Comparison of ENCODE assay signal across 28 cellular contexts in the genomic region with DNA sequence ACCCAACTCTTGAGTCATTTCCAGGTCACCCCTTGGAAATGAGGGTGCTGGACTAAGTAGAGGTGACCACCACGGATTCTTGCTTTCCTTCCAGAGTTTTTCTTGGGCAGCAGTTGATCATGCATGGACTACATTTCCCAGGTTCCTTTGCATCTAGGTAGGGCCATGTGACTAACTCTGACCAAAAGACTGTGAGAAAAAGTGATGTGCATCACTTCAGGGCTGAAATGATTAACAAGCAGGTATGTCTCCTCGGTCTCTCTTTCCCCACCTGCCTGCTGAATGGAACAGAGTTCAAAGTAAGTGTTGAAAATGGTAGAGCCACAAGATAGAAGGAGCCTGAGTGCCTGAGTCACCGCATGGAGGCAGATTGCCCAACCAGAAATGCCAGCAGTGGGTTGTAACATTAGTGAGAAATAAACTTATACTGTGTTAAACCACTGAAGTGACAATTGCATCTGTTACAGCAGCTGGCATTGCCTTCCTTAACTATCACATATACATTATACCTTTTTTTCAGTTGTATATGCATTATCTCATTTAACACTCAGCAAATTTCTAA.
DNase-seq lines count a peak whose midpoint lies in the region; ATAC-seq, FAIRE-seq and TF ChIP-seq lines count a peak whose summit lies in the region.
"Had no signal": no experiment of that assay in that cellular context is flagged by ENCODE, and none has a peak within 500 bp of the region (broad histone marks: within the 10 kb centered on the region; RNA-seq: fewer than 3 reads in every experiment).

No MANE protein-coding gene starts in this region.

- H3K9ac ChIP-seq in H1 (replicated peaks in 1 of 4; ENCODE audit: extremely low read depth in 1 of 4, low read depth in 3 of 4, low read length in 3 of 4) = no peak overlapping the region
- H3K9ac ChIP-seq in neural progenitor cell = no peak overlapping the region
- H3K9ac ChIP-seq: parathyroid adenoma had no signal

- H2BK15ac ChIP-seq in H1 (ENCODE audit: low read length) = no peak overlapping the region

- FAIRE-seq in H1 (lab: Jason Lieb, UNC) = peak; percentile 68
- FAIRE-seq: GM18507, islet of Langerhans had no signal

- TF ChIP-seq RAD21 in H1 (IDR thresholded peaks at IDR 0.05 in 1 of 2, conservative IDR thresholded peaks at IDR 0.05 in 1 of 2; ENCODE audit: low read depth in 2 of 2, low read length in 2 of 2) = no peak

- H2AFZ ChIP-seq in H1 (ENCODE audit: low read length) (no peak overlapping the region), neural progenitor cell (replicated peaks) (no peak overlapping the region)
- H2AFZ ChIP-seq: parathyroid adenoma had no signal

- in situ Hi-C loops in G401 (cut with HindIII; ENCODE audit: low sequenced_read_pairs) = no loop called here

- H3F3A ChIP-seq in neural progenitor cell (ENCODE audit: low read depth) = peaks cover 3% of the 10 kb centered on the region

- CTCF ChIA-PET in H1 (lab: Charles Lee; ENCODE audit: partially characterized antibody) = interaction anchor here (1.2 kb wide), 1 partner anchor 10 kb away, joined by 4 read pairs; no protein-coding TSS in a partner anchor

- no peak for TF ChIP-seq CTCF in H1 (IDR thresholded peaks at IDR 0.05; ENCODE audit: control extremely low read depth in 1 of 3, insufficient read depth in 1 of 3, low read depth in 1 of 3, low read length in 3 of 3)
- TF ChIP-seq CTCF in neural progenitor cell (IDR thresholded peaks at IDR 0.05) = no peak

- no peaks in the 10 kb centered on the region for H3K27me3 ChIP-seq in H1 (replicated peaks in 1 of 4; ENCODE audit: control insufficient read depth in 3 of 4, extremely low read depth in 1 of 4, insufficient read depth in 3 of 4, low read length in 3 of 4)
- no peaks in the 10 kb centered on the region for H3K27me3 ChIP-seq in neural progenitor cell
- H3K27me3 ChIP-seq: ascending aorta, tibial nerve had no signal

- peaks cover 10% of the 10 kb centered on the region for H3K27me3 Mint-ChIP-seq in neural progenitor cell (ENCODE audit: insufficient read depth, low read depth)
- H3K27me3 Mint-ChIP-seq: activated B cell treated with CpG ODN at 0.5 μM for 24 hours; activated naive CD4-positive, alpha-beta T cell treated with anti-CD3 and anti-CD28 coated beads, Interleukin-2, amount 10 ng/mL, durations not matched to agents 7 days and 5 days had no signal

- peak overlapping the region; percentile 78 for H3K27ac Mint-ChIP-seq in neural progenitor cell
- H3K27ac Mint-ChIP-seq: activated B cell treated with CpG ODN at 0.5 μM for 24 hours; activated CD4-positive, alpha-beta memory T cell treated with anti-CD3 and anti-CD28 coated beads for 36 hours; activated naive CD4-positive, alpha-beta T cell treated with anti-CD3 and anti-CD28 coated beads, Interleukin-2, amount 10 ng/mL, durations not matched to agents 7 days and 5 days; B cell; memory B cell; naive thymus-derived CD8-positive, alpha-beta T cell had no signal

- no peak for TF ChIP-seq POLR2A in H1 (IDR thresholded peaks at IDR 0.05; ENCODE audit: control extremely low read depth in 1 of 2, low read depth in 2 of 2, low read length in 2 of 2)

- no peaks in the 10 kb centered on the region for H3K23me2 ChIP-seq in H1 (ENCODE audit: low read depth, low read length)

- H3K23ac ChIP-seq in H1 (ENCODE audit: insufficient read length) = no peak overlapping the region

- no peak overlapping the region for H2BK5ac ChIP-seq in H1 (ENCODE audit: low read depth, low read length)

- peaks cover 24% of the 10 kb centered on the region for H3K9me3 Mint-ChIP-seq in neural progenitor cell
- H3K9me3 Mint-ChIP-seq: activated naive CD4-positive, alpha-beta T cell treated with anti-CD3 and anti-CD28 coated beads, Interleukin-2, amount 10 ng/mL, durations not matched to agents 7 days and 5 days had no signal

- H2BK12ac ChIP-seq in H1 (ENCODE audit: low read depth, low read length) = no peak overlapping the region

- H3K27ac ChIP-seq in H1 (ENCODE audit: low read depth, low read length) (no peak overlapping the region), neural progenitor cell (no peak overlapping the region)
- H3K27ac ChIP-seq: parathyroid adenoma had no signal

- H3K36me3 Mint-ChIP-seq in neural progenitor cell = no peaks in the 10 kb centered on the region
- H3K36me3 Mint-ChIP-seq: activated CD4-positive, alpha-beta memory T cell treated with anti-CD3 and anti-CD28 coated beads for 36 hours; activated naive CD4-positive, alpha-beta T cell treated with anti-CD3 and anti-CD28 coated beads, Interleukin-2, amount 10 ng/mL, durations not matched to agents 7 days and 5 days; memory B cell had no signal

- no peak overlapping the region for H4K5ac ChIP-seq in H1 (ENCODE audit: insufficient read length, low read depth, low read length)

- H3K4me2 ChIP-seq in H1 (ENCODE audit: insufficient read depth in 1 of 2, low read depth in 2 of 2, low read length in 2 of 2) = no peak overlapping the region
- no peak overlapping the region for H3K4me2 ChIP-seq in neural progenitor cell

- H3K14ac ChIP-seq in H1 (ENCODE audit: insufficient read length) = no peak overlapping the region

- DNase-seq in ELR (ENCODE audit: low read depth) (peak; percentile 25), LHCN-M2 (ENCODE audit: low read depth) (peak; percentile 35), H1 (ENCODE audit: low read depth in 1 of 2, low spot score in 2 of 2) (no peak), neural progenitor cell (ENCODE audit: low spot score) (no peak), G401 (ENCODE audit: low spot score) (no peak), medulla oblongata (ENCODE audit: extremely low spot score) (no peak), Ammon's horn (ENCODE audit: low spot score) (no peak)
- DNase-seq: activated B cell treated with CpG ODN at 0.5 μM for 24 hours; activated CD4-positive, alpha-beta memory T cell treated with anti-CD3 and anti-CD28 coated beads for 36 hours; activated naive CD4-positive, alpha-beta T cell treated with anti-CD3 and anti-CD28 coated beads, Interleukin-2, amount 10 ng/mL, durations not matched to agents 7 days and 5 days; cerebellar nuclear complex; COR-L47; effector memory CD4-positive, alpha-beta T cell; EL; MM.1S; NCI-H2029; SHP77; stimulated activated naive CD4-positive, alpha-beta T cell; T-helper 2 cell had no signal

- H3K4me1 ChIP-seq in H1 (replicated peaks in 1 of 4; ENCODE audit: control insufficient read depth in 3 of 4, insufficient read depth in 4 of 4, low read length in 3 of 4) (no peaks in the 10 kb centered on the region; a peak in 1 of 7 replicates), neural progenitor cell (peaks cover 3% of the 10 kb centered on the region)
- H3K4me1 ChIP-seq: parathyroid adenoma had no signal

- H4K20me1 ChIP-seq in H1 (replicated peaks in 1 of 2; ENCODE audit: control insufficient read depth in 1 of 2, insufficient read depth in 2 of 2, low read length in 2 of 2) (peaks cover 0 to 1% of the 10 kb centered on the region in 2 experiments), neural progenitor cell (ENCODE audit: low read depth) (no peaks in the 10 kb centered on the region)

- WGBS in H1 (ENCODE audit: extremely low coverage in 1 of 2, insufficient coverage in 1 of 2, insufficient read length in 1 of 2, insufficient replicate concordance in 2 of 2, low coverage in 1 of 2, low lambda C conversion rate in 2 of 2, missing lambda C conversion rate in 1 of 2), 2 experiments = 89% methylated on average over 3 of the region's 3 CpGs; no CpG with 5 or more reads in 1 of the 2 experiments

- no peak overlapping the region for H2BK120ac ChIP-seq in H1 (replicated peaks; ENCODE audit: low read depth, low read length)

- H3K9me3 ChIP-seq in H1 (ENCODE audit: insufficient read depth in 2 of 2, low read depth in 1 of 2, low read length in 1 of 2) = no peaks in the 10 kb centered on the region
- no peaks in the 10 kb centered on the region for H3K9me3 ChIP-seq in neural progenitor cell (ENCODE audit: low read depth)
- H3K9me3 ChIP-seq: ascending aorta had no signal

- no peak overlapping the region for H3K4ac ChIP-seq in H1 (replicated peaks; ENCODE audit: insufficient read length, low read depth, low read length)

- no peak overlapping the region for H3K18ac ChIP-seq in H1 (ENCODE audit: extremely low read depth, low read length)

- H2AK5ac ChIP-seq in H1 (ENCODE audit: low read depth, low read length) = no peak overlapping the region

- POLR2A ChIA-PET in H1 (lab: Charles Lee; ENCODE audit: partially characterized antibody) = interaction anchor here (0.7 kb wide), 1 partner anchor 21 kb away, joined by 4 read pairs; no protein-coding TSS in a partner anchor

- H4K8ac ChIP-seq in H1 (ENCODE audit: extremely low read depth, insufficient read depth, low read length) = no peak overlapping the region

- peaks cover 6% of the 10 kb centered on the region; the same call in 1 of the 2 replicates for H3K79me1 ChIP-seq in H1 (ENCODE audit: low read depth, low read length)

- H4K91ac ChIP-seq in H1 (replicated peaks; ENCODE audit: insufficient read length, low read length) = no peak overlapping the region

- peaks cover 0 to 4% (median 2%) of the 10 kb centered on the region in 4 experiments; a peak in 3 of 8 replicates for H3K36me3 ChIP-seq in H1 (ENCODE audit: control insufficient read depth in 2 of 4, insufficient read depth in 4 of 4, low read length in 3 of 4)
- H3K36me3 ChIP-seq in neural progenitor cell = no peaks in the 10 kb centered on the region
- H3K36me3 ChIP-seq: ascending aorta, tibial nerve had no signal

- no peak overlapping the region for H3K4me3 Mint-ChIP-seq in neural progenitor cell
- H3K4me3 Mint-ChIP-seq: activated B cell treated with CpG ODN at 0.5 μM for 24 hours; activated CD4-positive, alpha-beta memory T cell treated with anti-CD3 and anti-CD28 coated beads for 36 hours; activated naive CD4-positive, alpha-beta T cell treated with anti-CD3 and anti-CD28 coated beads, Interleukin-2, amount 10 ng/mL, durations not matched to agents 7 days and 5 days; B cell; memory B cell; naive thymus-derived CD8-positive, alpha-beta T cell had no signal

- H3K4me3 ChIP-seq in H1 (ENCODE audit: extremely low read depth in 1 of 4, insufficient read depth in 2 of 4, low read depth in 3 of 4, low read length in 4 of 4) (no peak overlapping the region), neural progenitor cell (no peak overlapping the region)
- H3K4me3 ChIP-seq: ascending aorta, tibial nerve had no signal

- H3K56ac ChIP-seq in H1 (replicated peaks; ENCODE audit: insufficient read length, low read depth, low read length) = no peak overlapping the region

- no peaks in the 10 kb centered on the region for H3K79me2 ChIP-seq in H1 (ENCODE audit: control insufficient read depth in 1 of 2, insufficient read depth in 2 of 2, low read length in 2 of 2)
- H3K79me2 ChIP-seq in neural progenitor cell (ENCODE audit: low read depth) = no peaks in the 10 kb centered on the region
- H3K79me2 ChIP-seq: parathyroid adenoma had no signal

- no peak for TF ChIP-seq EP300 in H1 (IDR thresholded peaks at IDR 0.05; ENCODE audit: borderline replicate concordance in 1 of 2, low read depth in 2 of 2, low read length in 2 of 2)

- peaks cover 22% of the 10 kb centered on the region for H3K4me1 Mint-ChIP-seq in neural progenitor cell
- H3K4me1 Mint-ChIP-seq: activated B cell treated with CpG ODN at 0.5 μM for 24 hours; activated naive CD4-positive, alpha-beta T cell treated with anti-CD3 and anti-CD28 coated beads, Interleukin-2, amount 10 ng/mL, durations not matched to agents 7 days and 5 days; B cell; memory B cell; naive thymus-derived CD8-positive, alpha-beta T cell had no signal

- ATAC-seq in GM21723 (IDR thresholded peaks at IDR 0.05; ENCODE audit: unreplicated experiment) = no peak
- ATAC-seq: naive thymus-derived CD8-positive, alpha-beta T cell had no signal

- no peak overlapping the region for H2BK20ac ChIP-seq in H1 (ENCODE audit: low read length)

Comparison
In these comparisons a context has a peak if more than half of its experiments do, and no peak if none do; other contexts are left out.
1. DNase-seq: peak in ELR (single experiment) and LHCN-M2 (single experiment); none in H1 (0 of 2), neural progenitor cell (single experiment), G401 (single experiment), medulla oblongata (single experiment) and Ammon's horn (single experiment).